11 cellular contexts compared by ENCODE assay signal in the genomic region with DNA sequence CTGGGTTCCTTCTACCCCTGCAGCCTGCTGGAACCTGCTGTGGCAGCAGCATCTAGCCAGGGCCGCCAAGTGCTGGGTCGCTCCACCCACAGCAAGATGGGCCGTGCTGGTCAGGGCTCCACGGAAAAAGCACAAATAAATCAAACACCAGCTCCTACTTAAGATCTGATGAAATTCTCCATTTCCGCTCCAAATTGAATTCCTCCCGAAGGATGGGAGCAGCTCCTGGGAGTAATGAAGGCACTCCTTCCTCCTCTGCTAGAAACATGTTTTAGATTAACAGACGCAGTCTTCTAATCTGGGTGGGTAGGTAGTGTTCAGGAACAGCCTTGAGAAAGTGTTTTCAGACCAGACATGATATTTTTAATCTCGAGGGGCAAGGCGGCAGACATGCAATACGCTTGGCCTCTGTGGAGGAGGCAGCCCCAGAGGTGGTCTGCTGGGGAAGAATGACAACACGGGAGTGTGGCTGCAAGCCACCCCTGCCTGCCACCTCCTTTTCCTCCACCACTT.
DNase-seq lines count a peak whose midpoint lies in the region; ATAC-seq, FAIRE-seq and TF ChIP-seq lines count a peak whose summit lies in the region.
"Had no signal": no experiment of that assay in that cellular context is flagged by ENCODE, and none has a peak within 500 bp of the region (broad histone marks: within the 10 kb centered on the region; RNA-seq: fewer than 3 reads in every experiment).

No MANE protein-coding gene starts in this region.

- H4K8ac ChIP-seq in neuronal stem cell (ENCODE audit: low read depth, low read length), result no peak overlapping the region

- no peaks in the 10 kb centered on the region for H3K27me3 ChIP-seq in Peyer's patch
- H3K27me3 ChIP-seq in neuronal stem cell (ENCODE audit: control insufficient read depth in 3 of 3, insufficient read depth in 3 of 3, low read depth in 1 of 3, low read length in 3 of 3), result no peaks in the 10 kb centered on the region
- no peaks in the 10 kb centered on the region for H3K27me3 ChIP-seq in H7 (ENCODE audit: control insufficient read depth, insufficient read depth, low read length)
- H3K27me3 ChIP-seq: BLaER1 had no signal

- peak overlapping the region; percentile 84 for H3K4me2 ChIP-seq in A549
- H3K4me2 ChIP-seq in neuronal stem cell (ENCODE audit: insufficient read depth, low read length, poor library complexity, severe bottlenecking), result no peak overlapping the region
- H3K4me2 ChIP-seq: BLaER1 had no signal

- H3K9ac ChIP-seq in neuronal stem cell (ENCODE audit: low read depth, low read length, poor library complexity), result no peak overlapping the region
- H3K9ac ChIP-seq: BLaER1, parathyroid adenoma had no signal

- no peak overlapping the region for H3K23ac ChIP-seq in neuronal stem cell (ENCODE audit: low read depth, low read length, poor library complexity)

- H2AFZ ChIP-seq in neuronal stem cell (ENCODE audit: low read length), result no peak overlapping the region
- H2AFZ ChIP-seq: parathyroid adenoma had no signal

- H3K4me3 ChIP-seq in A549, result peak overlapping the region; percentile 27; the same call in 2 of the 3 replicates
- H3K4me3 ChIP-seq in Peyer's patch, result no peak overlapping the region
- H3K4me3 ChIP-seq in neuronal stem cell (ENCODE audit: low read length in 2 of 2), result no peak overlapping the region
- no peak overlapping the region for H3K4me3 ChIP-seq in H7 (ENCODE audit: insufficient read depth, low read depth, low read length)
- H3K4me3 ChIP-seq: BLaER1 had no signal

- H2BK12ac ChIP-seq in neuronal stem cell (ENCODE audit: low read length), result no peak overlapping the region

- CTCF ChIA-PET in A549 (lab: Yijun Ruan, JAX), result interaction anchor here (0.6 to 10.0 kb wide), 7 partner anchors 43 to 152 kb away, joined by 3 to 64 read pairs (median 3); no protein-coding TSS in a partner anchor

- no peak for TF ChIP-seq RAD21 in A549 (conservative IDR thresholded peaks at IDR 0.05 in 1 of 2, IDR thresholded peaks at IDR 0.05 in 1 of 2)

- no peak overlapping the region for H3K4ac ChIP-seq in neuronal stem cell (ENCODE audit: low read length)

- H2BK120ac ChIP-seq in neuronal stem cell (ENCODE audit: low read depth, low read length), result no peak overlapping the region

- 1% methylated on average over 11 of the region's 11 CpGs for WGBS in A549 (ENCODE audit: missing lambda C conversion rate)
- WGBS in neuronal stem cell (ENCODE audit: extremely low coverage in 2 of 2, insufficient read length in 2 of 2, insufficient replicate concordance in 1 of 2), 2 donors, result no CpG with 5 or more reads among the region's 11 CpGs

- peak overlapping the region; percentile 25 for H3K14ac ChIP-seq in neuronal stem cell (ENCODE audit: low read length)

- TF ChIP-seq CTCF in A549 (IDR thresholded peaks at IDR 0.05) (no peak), Peyer's patch (IDR thresholded peaks at IDR 0.05) (no peak)

- POLR2A ChIA-PET in A549 (lab: Yijun Ruan, JAX), result interaction anchor here (0.7 to 4.7 kb wide), 16 partner anchors 12 to 137 kb away, joined by 3 to 63 read pairs (median 4); no protein-coding TSS in a partner anchor

- TF ChIP-seq EP300 in A549 (IDR thresholded peaks at IDR 0.05), result no peak

- TF ChIP-seq POLR2A in A549 (IDR thresholded peaks at IDR 0.05; ENCODE audit: low read length), result 0 out of 2 replicates have a peak, but pooled peaks have one; percentile 12
- no peak for TF ChIP-seq POLR2A in Peyer's patch (IDR thresholded peaks at IDR 0.05)

- peak; percentile 54 for FAIRE-seq in A549 (lab: Jason Lieb, UNC)

- H2BK15ac ChIP-seq in neuronal stem cell (ENCODE audit: low read length), result peak overlapping the region; percentile 18

- H3K36me3 ChIP-seq in Peyer's patch (no peaks in the 10 kb centered on the region), neuronal stem cell (replicated peaks in 1 of 2; ENCODE audit: control insufficient read depth in 2 of 2, insufficient read depth in 2 of 2, low read length in 2 of 2) (no peaks in the 10 kb centered on the region), H7 (replicated peaks; ENCODE audit: control insufficient read depth, insufficient read depth, low read length) (no peaks in the 10 kb centered on the region)

- H2BK5ac ChIP-seq in neuronal stem cell (ENCODE audit: low read length), result no peak overlapping the region

- H3K9me3 ChIP-seq in A549 (no peaks in the 10 kb centered on the region), Peyer's patch (no peaks in the 10 kb centered on the region), neuronal stem cell (replicated peaks in 1 of 2; ENCODE audit: control insufficient read depth in 2 of 2, insufficient read depth in 1 of 2, low read depth in 1 of 2, low read length in 2 of 2) (no peaks in the 10 kb centered on the region)
- H3K9me3 ChIP-seq: BLaER1 had no signal

- peak overlapping the region; percentile 97 to 99 for H3K27ac ChIP-seq in A549
- H3K27ac ChIP-seq in Peyer's patch, result peak overlapping the region in 3 of 4 donors; percentile 60 to 79 (median 76)
- H3K27ac ChIP-seq in neuronal stem cell (replicated peaks; ENCODE audit: low read length), result peak overlapping the region; percentile 61
- H3K27ac ChIP-seq: BLaER1, parathyroid adenoma had no signal

- no peak overlapping the region for H4K91ac ChIP-seq in neuronal stem cell (ENCODE audit: low read depth, low read length, poor library complexity)

- H3K4me1 ChIP-seq in A549 (peaks cover 93% of the 10 kb centered on the region), Peyer's patch (no peaks in the 10 kb centered on the region), neuronal stem cell (ENCODE audit: control insufficient read depth in 2 of 2, insufficient read depth in 1 of 2, low read depth in 1 of 2, low read length in 2 of 2) (peaks cover 28 to 41% of the 10 kb centered on the region in 2 donors)

- no peaks in the 10 kb centered on the region for H3K79me1 ChIP-seq in neuronal stem cell (ENCODE audit: low read depth, low read length)

- DNase-seq in A549 (ENCODE audit: low read depth in 1 of 2, low spot score in 1 of 2) (peak in 1 of 2 experiments; percentile 89), Peyer's patch (no peak), fibroblast of gingiva (ENCODE audit: low read depth) (peak; percentile 90), neuronal stem cell (ENCODE audit: low spot score) (no peak), H7 (no peak)
- DNase-seq in activated CD8-positive, alpha-beta memory T cell treated with anti-CD3 and anti-CD28 coated beads for 24 hours, result no peak
- DNase-seq: KBM-7 had no signal

- ATAC-seq in A549 (peak; percentile 68 to 70), HG03045 (IDR thresholded peaks at IDR 0.05; ENCODE audit: unreplicated experiment) (no peak), HG03354 (IDR thresholded peaks at IDR 0.05; ENCODE audit: poor library complexity, severe bottlenecking, unreplicated experiment) (no peak)

- H2AK5ac ChIP-seq in neuronal stem cell (ENCODE audit: low read depth, low read length), result no peak overlapping the region

- H3K18ac ChIP-seq in neuronal stem cell (ENCODE audit: low read length), result peak overlapping the region; percentile 74

TF ChIP-seq in A549, 52 proteins besides CTCF, POLR2A, EP300 and RAD21 (continues in another document):
- TF ChIP-seq CEBPB (IDR thresholded peaks at IDR 0.05) (0 out of 4 replicates have a peak, but pooled peaks of 1 of the 2 experiments have one; percentile 0), HOXA7 (CRISPR knock-in tag; IDR thresholded peaks at IDR 0.05) (0 out of 2 replicates have a peak, but pooled peaks have one; percentile 24), ZSCAN20 (CRISPR knock-in tag; IDR thresholded peaks at IDR 0.05) (peak; percentile 60; the same call in 1 of the 2 replicates), FOXS1 (CRISPR knock-in tag; IDR thresholded peaks at IDR 0.05) (no peak), TFCP2L1 (CRISPR knock-in tag; IDR thresholded peaks at IDR 0.05) (peak; percentile 84), HOXB13 (CRISPR knock-in tag; IDR thresholded peaks at IDR 0.05; ENCODE audit: low read depth) (peak; percentile 61; the same call in 1 of the 2 replicates), NR3C1 (IDR thresholded peaks at IDR 0.05) (no peak), HEYL (CRISPR knock-in tag; IDR thresholded peaks at IDR 0.05) (peak; percentile 78), SMC3 (IDR thresholded peaks at IDR 0.05) (peak; percentile 22; the same call in 1 of the 3 replicates), EHF (CRISPR knock-in tag; IDR thresholded peaks at IDR 0.05) (peak; percentile 85; the same call in 1 of the 2 replicates), PHF8 (IDR thresholded peaks at IDR 0.05; ENCODE audit: borderline replicate concordance, low read depth) (no peak), EHMT2 (IDR thresholded peaks at IDR 0.05; ENCODE audit: low read depth) (no peak)
- TF ChIP-seq, protein P1, sequence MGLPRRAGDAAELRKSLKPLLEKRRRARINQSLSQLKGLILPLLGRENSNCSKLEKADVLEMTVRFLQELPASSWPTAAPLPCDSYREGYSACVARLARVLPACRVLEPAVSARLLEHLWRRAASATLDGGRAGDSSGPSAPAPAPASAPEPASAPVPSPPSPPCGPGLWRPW (IDR thresholded peaks at IDR 0.05), result no peak
- TF ChIP-seq, protein P2, sequence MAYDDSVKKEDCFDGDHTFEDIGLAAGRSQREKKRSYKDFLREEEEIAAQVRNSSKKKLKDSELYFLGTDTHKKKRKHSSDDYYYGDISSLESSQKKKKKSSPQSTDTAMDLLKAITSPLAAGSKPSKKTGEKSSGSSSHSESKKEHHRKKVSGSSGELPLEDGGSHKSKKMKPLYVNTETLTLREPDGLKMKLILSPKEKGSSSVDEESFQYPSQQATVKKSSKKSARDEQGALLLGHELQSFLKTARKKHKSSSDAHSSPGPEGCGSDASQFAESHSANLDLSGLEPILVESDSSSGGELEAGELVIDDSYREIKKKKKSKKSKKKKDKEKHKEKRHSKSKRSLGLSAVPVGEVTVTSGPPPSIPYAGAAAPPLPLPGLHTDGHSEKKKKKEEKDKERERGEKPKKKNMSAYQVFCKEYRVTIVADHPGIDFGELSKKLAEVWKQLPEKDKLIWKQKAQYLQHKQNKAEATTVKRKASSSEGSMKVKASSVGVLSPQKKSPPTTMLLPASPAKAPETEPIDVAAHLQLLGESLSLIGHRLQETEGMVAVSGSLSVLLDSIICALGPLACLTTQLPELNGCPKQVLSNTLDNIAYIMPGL (CRISPR knock-in tag; IDR thresholded peaks at IDR 0.05; ENCODE audit: borderline replicate concordance), result no peak
- TF ChIP-seq, protein P3, sequence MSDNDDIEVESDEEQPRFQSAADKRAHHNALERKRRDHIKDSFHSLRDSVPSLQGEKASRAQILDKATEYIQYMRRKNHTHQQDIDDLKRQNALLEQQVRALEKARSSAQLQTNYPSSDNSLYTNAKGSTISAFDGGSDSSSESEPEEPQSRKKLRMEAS (IDR thresholded peaks at IDR 0.05), result no peak

Comparison
In these comparisons a context has a peak if more than half of its experiments do, and no peak if none do; other contexts are left out.
1. ATAC-seq: peak in A549 (2 of 2); none in HG03045 (single experiment) and HG03354 (single experiment).
2. Peak in every context shown above with its lines, with median percentiles within 50 percentile points of each other: H3K27ac ChIP-seq.